15 cellular contexts compared by ENCODE assay signal in the genomic region with DNA sequence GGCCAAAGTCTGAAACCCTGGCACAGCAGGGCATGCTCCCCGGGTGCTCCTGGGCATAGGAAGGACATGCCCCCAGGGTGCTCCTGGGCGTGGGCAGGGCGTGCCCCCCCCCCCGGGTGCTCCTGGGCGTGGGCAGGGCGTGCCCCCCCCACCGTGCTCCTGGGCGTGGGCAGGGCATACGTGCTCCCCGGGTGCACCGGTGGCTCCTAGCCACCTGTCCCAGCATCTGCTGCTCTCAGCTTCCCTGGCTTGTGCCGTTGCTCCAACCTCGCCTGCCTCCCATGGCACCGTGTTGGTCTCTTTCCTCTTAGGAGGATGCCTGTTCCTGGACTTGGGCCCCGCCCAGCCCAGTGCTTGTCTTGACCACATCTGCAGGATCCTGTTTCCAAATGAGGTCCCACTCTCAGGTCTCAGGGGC.
DNase-seq lines count a peak whose midpoint lies in the region; ATAC-seq and TF ChIP-seq lines count a peak whose summit lies in the region.
"Had no signal": no experiment of that assay in that cellular context is flagged by ENCODE, and none has a peak within 500 bp of the region (broad histone marks: within the 10 kb centered on the region; RNA-seq: fewer than 3 reads in every experiment).

No MANE protein-coding gene starts in this region.

- H3K27me3 ChIP-seq in heart left ventricle = no peaks in the 10 kb centered on the region
- H3K27me3 ChIP-seq in right atrium auricular region = no peaks in the 10 kb centered on the region
- H3K27me3 ChIP-seq in left lung = peaks cover 0 to 25% of the 10 kb centered on the region in 2 donors
- H3K27me3 ChIP-seq in upper lobe of right lung = no peaks in the 10 kb centered on the region

- TF ChIP-seq POLR2A in heart left ventricle (IDR thresholded peaks at IDR 0.05) = no peak

- H3K9me3 ChIP-seq in heart left ventricle = no peaks in the 10 kb centered on the region
- H3K9me3 ChIP-seq in right atrium auricular region = no peaks in the 10 kb centered on the region
- no peaks in the 10 kb centered on the region for H3K9me3 ChIP-seq in left lung
- H3K9me3 ChIP-seq in upper lobe of right lung = no peaks in the 10 kb centered on the region

- H3K4me1 ChIP-seq in heart left ventricle (peaks cover 0 to 15% (median 0%) of the 10 kb centered on the region in 12 donors), right atrium auricular region (peaks cover 0 to 19% of the 10 kb centered on the region in 2 donors), left lung (no peaks in the 10 kb centered on the region), upper lobe of right lung (no peaks in the 10 kb centered on the region)

- intact Hi-C loops in heart left ventricle (cut with DNase I) = no loop called here
- intact Hi-C loops in left lung (cut with DNase I) = no loop called here
- intact Hi-C loops in upper lobe of right lung (cut with DNase I) = no loop called here

- no peak for ATAC-seq in heart left ventricle
- ATAC-seq in left lung = no peak
- no peak for ATAC-seq in upper lobe of right lung
- no peak for ATAC-seq in GM19455 (IDR thresholded peaks at IDR 0.05; ENCODE audit: unreplicated experiment)

- H3K36me3 ChIP-seq in heart left ventricle (no peaks in the 10 kb centered on the region), right atrium auricular region (no peaks in the 10 kb centered on the region), left lung (no peaks in the 10 kb centered on the region), upper lobe of right lung (no peaks in the 10 kb centered on the region)

- WGBS in heart left ventricle, 4 donors = 66 to 78% (median 72%) methylated on average over 4 to 15 of the region's 15 CpGs

- H3K4me3 ChIP-seq in heart left ventricle = no peak overlapping the region
- H3K4me3 ChIP-seq in right atrium auricular region = no peak overlapping the region
- H3K4me3 ChIP-seq in left lung = no peak overlapping the region
- H3K4me3 ChIP-seq in upper lobe of right lung = no peak overlapping the region

- no peak overlapping the region for H3K27ac ChIP-seq in heart left ventricle
- H3K27ac ChIP-seq in right atrium auricular region = no peak overlapping the region
- no peak overlapping the region for H3K27ac ChIP-seq in left lung
- no peak overlapping the region for H3K27ac ChIP-seq in upper lobe of right lung
- H3K27ac ChIP-seq: epithelial cell of prostate had no signal

- DNase-seq in heart left ventricle (peak in 4 of 5 donors; percentile 3 to 31 (median 16)), right atrium auricular region (ENCODE audit: low spot score) (no peak), NOMO-1 treated with dmso at 0.1 percent for 144 hours (lab: John Stamatoyannopoulos, UW; ENCODE audit: unreplicated experiment) (peak; percentile 28), left lung (peak; percentile 22 to 57), upper lobe of right lung (peak; percentile 54), retina (no peak), NCI-H2227 treated with DMSO at 0.1 percent for 48 hours (lab: John Stamatoyannopoulos, UW) (no peak)
- DNase-seq: activated gamma-delta T cell; NCI-H1105; NCI-H510A; nucleus accumbens; small intestine; stimulated activated naive B cell treated with anti-CD40 and anti-IgM and Interleukin-4, amounts not matched to agents 10 μg/mL and 1 μg/mL and 100 μg/mL, for 72 hours had no signal

- no peak for TF ChIP-seq CTCF in heart left ventricle (IDR thresholded peaks at IDR 0.05)
- TF ChIP-seq CTCF in right atrium auricular region (IDR thresholded peaks at IDR 0.05) = no peak
- no peak for TF ChIP-seq CTCF in left lung (IDR thresholded peaks at IDR 0.05)
- no peak for TF ChIP-seq CTCF in upper lobe of right lung (IDR thresholded peaks at IDR 0.05)

Comparison
In these comparisons a context has a peak if more than half of its experiments do, and no peak if none do; other contexts are left out.
1. DNase-seq: peak in heart left ventricle (4 of 5), NOMO-1 treated with dmso at 0.1 percent for 144 hours (single experiment), left lung (2 of 2) and upper lobe of right lung (single experiment); none in right atrium auricular region (single experiment), retina (single experiment) and NCI-H2227 treated with DMSO at 0.1 percent for 48 hours (single experiment).